Comparison of ENCODE assay signal across 8 cellular contexts in genomic region chr15:67065531-67066005, GRCh38. TPM values are rescaled to one million over a fixed set of nuclear protein-coding genes. Genes with fewer than 3 reads are reported as not detected.
DNase-seq lines count a peak whose midpoint lies in the region; ATAC-seq and TF ChIP-seq lines count a peak whose summit lies in the region.

TSS of gene SMAD3 (plus strand) at chr15:67065602. CDS start at chr15:67066155, 553 bp downstream.

- H3K4me1 Mint-ChIP-seq in activated T-helper 2 cell treated with anti-CD3 and anti-CD28 coated beads, Interferon-gamma antibody, Interleukin-2, Interleukin-4, amounts not matched to agents 10 μg/mL and 5 μg/mL and 100 μg/mL, durations not matched to agents 14 hours and 24 hours and 36 hours (ENCODE audit: low read depth), result peaks cover 49% of the 10 kb centered on the region
- H3K4me1 Mint-ChIP-seq in naive thymus-derived CD8-positive, alpha-beta T cell, result peaks cover 32 to 61% (median 48%) of the 10 kb centered on the region in 4 donors

- H3K27ac Mint-ChIP-seq in activated T-helper 2 cell treated with anti-CD3 and anti-CD28 coated beads, Interferon-gamma antibody, Interleukin-2, Interleukin-4, amounts not matched to agents 10 μg/mL and 5 μg/mL and 100 μg/mL, durations not matched to agents 14 hours and 24 hours and 36 hours, result peak within 1 kb of the TSS; percentile 87
- peak within 1 kb of the TSS in 8 of 10 donors; percentile 32 to 91 (median 82) for H3K27ac Mint-ChIP-seq in naive thymus-derived CD8-positive, alpha-beta T cell

- peaks cover 16% of the 10 kb centered on the region for H3K36me3 Mint-ChIP-seq in activated T-helper 2 cell treated with anti-CD3 and anti-CD28 coated beads, Interferon-gamma antibody, Interleukin-2, Interleukin-4, amounts not matched to agents 10 μg/mL and 5 μg/mL and 100 μg/mL, durations not matched to agents 14 hours and 24 hours and 36 hours (ENCODE audit: low read depth)
- H3K36me3 Mint-ChIP-seq in naive thymus-derived CD8-positive, alpha-beta T cell, result peaks cover 0 to 3% (median 0%) of the 10 kb centered on the region in 3 donors

- H3K9me3 ChIP-seq in Peyer's patch, result no peaks in the 10 kb centered on the region

- ATAC-seq in GM18873 (IDR thresholded peaks at IDR 0.05; ENCODE audit: low FRiP score, unreplicated experiment), result peak; percentile 38
- peak; percentile 44 for ATAC-seq in HG03280 (IDR thresholded peaks at IDR 0.05; ENCODE audit: unreplicated experiment)
- peak; percentile 49 to 66 for ATAC-seq in naive thymus-derived CD8-positive, alpha-beta T cell

- no peak for TF ChIP-seq CTCF in Peyer's patch (IDR thresholded peaks at IDR 0.05)
- no peak for TF ChIP-seq CTCF in fibroblast of mammary gland (conservative IDR thresholded peaks at IDR 0.05; ENCODE audit: control insufficient read depth, insufficient read depth, low read depth, low read length)

- no peaks in the 10 kb centered on the region for H3K9me3 Mint-ChIP-seq in activated T-helper 2 cell treated with anti-CD3 and anti-CD28 coated beads, Interferon-gamma antibody, Interleukin-2, Interleukin-4, amounts not matched to agents 10 μg/mL and 5 μg/mL and 100 μg/mL, durations not matched to agents 14 hours and 24 hours and 36 hours
- H3K9me3 Mint-ChIP-seq in naive thymus-derived CD8-positive, alpha-beta T cell, result no peaks in the 10 kb centered on the region

- H3K27me3 ChIP-seq in Peyer's patch, result no peaks in the 10 kb centered on the region

- POLR2A ChIA-PET in naive thymus-derived CD8-positive, alpha-beta T cell (lab: Charles Lee), result interaction anchor here (0.6 to 1.8 kb wide), 12 partner anchors 14 to 97 kb away, joined by 3 to 10 read pairs (median 4); no protein-coding TSS in a partner anchor

- peaks cover 20% of the 10 kb centered on the region for H3K27me3 Mint-ChIP-seq in activated T-helper 2 cell treated with anti-CD3 and anti-CD28 coated beads, Interferon-gamma antibody, Interleukin-2, Interleukin-4, amounts not matched to agents 10 μg/mL and 5 μg/mL and 100 μg/mL, durations not matched to agents 14 hours and 24 hours and 36 hours (ENCODE audit: low read depth)
- H3K27me3 Mint-ChIP-seq in naive thymus-derived CD8-positive, alpha-beta T cell, result no peaks in the 10 kb centered on the region

- TF ChIP-seq POLR2A in Peyer's patch (IDR thresholded peaks at IDR 0.05), result peak; percentile 82 to 86

- H3K4me3 ChIP-seq in Peyer's patch (peak within 1 kb of the TSS; percentile 73 to 90 (median 87)), fibroblast of mammary gland (ENCODE audit: control insufficient read depth, low read depth, low read length) (peak within 1 kb of the TSS; percentile 94)

- H3K36me3 ChIP-seq in Peyer's patch, result no peaks in the 10 kb centered on the region

- H3K4me3 Mint-ChIP-seq in activated T-helper 2 cell treated with anti-CD3 and anti-CD28 coated beads, Interferon-gamma antibody, Interleukin-2, Interleukin-4, amounts not matched to agents 10 μg/mL and 5 μg/mL and 100 μg/mL, durations not matched to agents 14 hours and 24 hours and 36 hours (ENCODE audit: low read depth), result peak within 1 kb of the TSS; percentile 81
- H3K4me3 Mint-ChIP-seq in naive thymus-derived CD8-positive, alpha-beta T cell, result peak within 1 kb of the TSS; percentile 85 to 97 (median 91)

- intact Hi-C loops in activated T-helper 2 cell treated with anti-CD3 and anti-CD28 coated beads, Interferon-gamma antibody, Interleukin-2, Interleukin-4, amounts not matched to agents 10 μg/mL and 5 μg/mL and 100 μg/mL, durations not matched to agents 14 hours and 24 hours and 36 hours (cut with micrococcal nuclease), result loop anchor here (5.0 kb wide), 3 partner anchors 67 to 777 kb away; partner anchors contain the start of gene RNU6-1

- DNase-seq in AG08396 (ENCODE audit: low spot score), result peak; percentile 95
- DNase-seq in Peyer's patch, result peak; percentile 81 to 95 (median 94)
- DNase-seq in activated T-helper 2 cell treated with anti-CD3 and anti-CD28 coated beads, Interferon-gamma antibody, Interleukin-2, Interleukin-4, amounts not matched to agents 10 μg/mL and 5 μg/mL and 100 μg/mL, durations not matched to agents 14 hours and 24 hours and 36 hours (ENCODE audit: low spot score), result peak; percentile 78
- DNase-seq in fibroblast of mammary gland (ENCODE audit: low read depth), result peak; percentile 92
- DNase-seq in naive thymus-derived CD8-positive, alpha-beta T cell, result peak; percentile 36 to 79 (median 52)
- peak; percentile 72 for DNase-seq in stimulated activated naive CD4-positive, alpha-beta T cell treated with Interleukin-2 at 50 U/mL for 16 hours (lab: John Stamatoyannopoulos, UW)

- H3K27ac ChIP-seq in Peyer's patch, result peak within 1 kb of the TSS; percentile 91 to 98 (median 93)

- H3K4me1 ChIP-seq in Peyer's patch, result peaks cover 0 to 53% (median 7%) of the 10 kb centered on the region in 4 donors

RNA-seq across cellular contexts. Expression of gene SMAD3, which starts in this region (rescaled TPM):
- total RNA-seq in Peyer's patch, result 10 to 100 TPM; 43.7 to 80.0 (median 60.2) TPM
- total RNA-seq in activated T-helper 2 cell treated with anti-CD3 and anti-CD28 coated beads, Interferon-gamma antibody, Interleukin-2, Interleukin-4, amounts not matched to agents 10 μg/mL and 5 μg/mL and 100 μg/mL, durations not matched to agents 14 hours and 24 hours and 36 hours, result 25.2 and 28.1 TPM in 2 replicates
- 10 to 100 TPM; 53.1 to 55.4 TPM for total RNA-seq in naive thymus-derived CD8-positive, alpha-beta T cell
- polyA plus RNA-seq in naive thymus-derived CD8-positive, alpha-beta T cell, result 1 to 10 TPM in 2 of 3 donors, under 1 TPM in 1; 0.57 to 4.2 (median 1.7) TPM

Comparison
In these comparisons a context has a peak if more than half of its experiments do, and no peak if none do; other contexts are left out.
1. Peak in every context shown above with its lines: DNase-seq, ATAC-seq, H3K4me3 ChIP-seq and H3K27ac ChIP-seq.